In the genomic region with DNA sequence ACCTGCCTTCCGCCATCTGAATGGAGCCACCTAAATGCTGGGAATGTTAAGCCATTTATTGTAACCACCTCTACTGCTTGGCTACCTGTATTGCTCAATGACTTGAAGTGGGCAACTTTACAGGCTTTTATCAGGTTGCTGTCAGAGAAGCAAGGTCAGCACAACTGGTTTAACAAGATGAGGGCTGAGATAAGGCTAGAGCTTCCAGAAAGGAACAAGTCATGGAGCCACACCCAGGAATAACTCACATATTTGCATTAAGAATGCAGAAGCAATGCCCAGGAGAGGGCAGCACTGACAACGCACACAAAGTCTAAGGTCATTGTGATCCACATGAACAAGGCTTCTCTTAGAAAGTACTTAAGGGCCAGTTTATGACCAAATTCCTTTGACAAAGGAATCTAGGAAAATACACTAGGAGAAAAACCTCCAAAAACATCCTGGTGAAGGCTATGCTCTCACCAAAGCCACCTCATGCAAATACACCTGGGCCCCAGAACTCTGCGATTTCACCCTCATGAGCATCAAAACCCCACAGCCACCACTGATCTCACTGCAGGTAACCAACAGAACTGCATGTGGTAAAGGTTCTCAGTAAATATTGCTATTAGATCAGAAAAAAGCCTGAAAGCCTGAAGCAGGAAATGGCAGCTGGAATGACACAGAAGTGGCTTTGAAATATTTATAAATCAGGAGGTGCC, we compare ENCODE assay signal across 9 cellular contexts. TPM values are rescaled to one million over a fixed set of nuclear protein-coding genes. Genes with fewer than 3 reads are reported as not detected.
DNase-seq lines count a peak whose midpoint lies in the region; ATAC-seq, FAIRE-seq and TF ChIP-seq lines count a peak whose summit lies in the region.
"Had no signal": no experiment of that assay in that cellular context is flagged by ENCODE, and none has a peak within 500 bp of the region (broad histone marks: within the 10 kb centered on the region; RNA-seq: fewer than 3 reads in every experiment).

No MANE protein-coding gene starts in this region.

- H3K79me2 ChIP-seq in DND-41 (ENCODE audit: insufficient read depth, low read length), result peaks cover 98% of the 10 kb centered on the region
- no peaks in the 10 kb centered on the region; a peak in 1 of 4 replicates for H3K79me2 ChIP-seq in H1 (ENCODE audit: control insufficient read depth in 1 of 2, insufficient read depth in 2 of 2, low read length in 2 of 2)

- WGBS in H1 (ENCODE audit: extremely low coverage in 1 of 2, insufficient coverage in 1 of 2, insufficient read length in 1 of 2, insufficient replicate concordance in 2 of 2, low coverage in 1 of 2, low lambda C conversion rate in 2 of 2, missing lambda C conversion rate in 1 of 2), 2 experiments, result 77% methylated on average over 3 of the region's 3 CpGs; no CpG with 5 or more reads in 1 of the 2 experiments

- H4K20me1 ChIP-seq in DND-41 (ENCODE audit: insufficient read depth, low read length) (peaks cover 9% of the 10 kb centered on the region; the same call in 1 of the 2 replicates), H1 (replicated peaks in 1 of 2; ENCODE audit: control insufficient read depth in 1 of 2, insufficient read depth in 2 of 2, low read length in 2 of 2) (no peaks in the 10 kb centered on the region)

- H3K9ac ChIP-seq in DND-41 (ENCODE audit: low read depth, low read length) (no peak overlapping the region), H1 (replicated peaks in 1 of 4; ENCODE audit: extremely low read depth in 1 of 4, low read depth in 3 of 4, low read length in 3 of 4) (no peak overlapping the region)

- H3K79me1 ChIP-seq in H1 (ENCODE audit: low read depth, low read length), result no peaks in the 10 kb centered on the region

- H3K36me3 ChIP-seq in DND-41 (ENCODE audit: insufficient read depth, low read length), result peaks cover 26% of the 10 kb centered on the region
- H3K36me3 ChIP-seq in H1 (ENCODE audit: control insufficient read depth in 2 of 4, insufficient read depth in 4 of 4, low read length in 3 of 4), result no peaks in the 10 kb centered on the region
- H3K36me3 ChIP-seq: thoracic aorta had no signal

- H3K4me2 ChIP-seq in DND-41 (ENCODE audit: insufficient read depth, low read length), result no peak overlapping the region; the same call in 1 of the 2 replicates
- no peak overlapping the region for H3K4me2 ChIP-seq in H1 (ENCODE audit: insufficient read depth in 1 of 2, low read depth in 2 of 2, low read length in 2 of 2)

- ATAC-seq in DND-41 (ENCODE audit: insufficient read depth, low read depth) (peak; percentile 78), GM19468 (IDR thresholded peaks at IDR 0.05; ENCODE audit: extremely low read depth, unreplicated experiment) (peak; percentile 37), SK-N-SH treated with all-trans-retinoic acid at 6 μM for 48 hours (peak; percentile 93)

- H2BK12ac ChIP-seq in H1 (ENCODE audit: low read depth, low read length), result no peak overlapping the region

- CTCF ChIA-PET in H1 (lab: Charles Lee; ENCODE audit: partially characterized antibody), result interaction anchor here (0.9 to 1.5 kb wide), 6 partner anchors 9 to 43 kb away, joined by 3 to 5 read pairs (median 4); a partner anchor contains a TSS

- no peak overlapping the region for H2BK20ac ChIP-seq in H1 (ENCODE audit: low read length)

- H3K23me2 ChIP-seq in H1 (ENCODE audit: low read depth, low read length), result no peaks in the 10 kb centered on the region

- no peak for TF ChIP-seq EP300 in H1 (IDR thresholded peaks at IDR 0.05; ENCODE audit: borderline replicate concordance in 1 of 2, low read depth in 2 of 2, low read length in 2 of 2)

- H4K8ac ChIP-seq in H1 (ENCODE audit: extremely low read depth, insufficient read depth, low read length), result no peak overlapping the region

- no peaks in the 10 kb centered on the region for H3K9me3 ChIP-seq in DND-41 (ENCODE audit: insufficient read depth, low read length, severe bottlenecking)
- no peaks in the 10 kb centered on the region for H3K9me3 ChIP-seq in H1 (ENCODE audit: insufficient read depth in 2 of 2, low read depth in 1 of 2, low read length in 1 of 2)
- H3K9me3 ChIP-seq: thoracic aorta had no signal

- H2BK15ac ChIP-seq in H1 (ENCODE audit: low read length), result no peak overlapping the region

- H3K56ac ChIP-seq in H1 (replicated peaks; ENCODE audit: insufficient read length, low read depth, low read length), result no peak overlapping the region

- no peak overlapping the region for H2BK120ac ChIP-seq in H1 (replicated peaks; ENCODE audit: low read depth, low read length)

- H3K18ac ChIP-seq in H1 (ENCODE audit: extremely low read depth, low read length), result no peak overlapping the region; the same call in 1 of the 2 replicates

- DNase-seq in DND-41 (peak; percentile 37), HK-2 (ENCODE audit: unreplicated experiment) (peak; percentile 36), H1 (ENCODE audit: low read depth in 1 of 2, low spot score in 2 of 2) (peak in 1 of 2 experiments; percentile 43), mucosa of gallbladder (ENCODE audit: low spot score) (peak; percentile 91), T-helper 9 cell (no peak)
- DNase-seq in effector CD8-positive, alpha-beta T cell (lab: John Stamatoyannopoulos, UW), result no peak

- peak; percentile 72 for FAIRE-seq in H1 (lab: Jason Lieb, UNC)

- no peak overlapping the region for H4K5ac ChIP-seq in H1 (ENCODE audit: insufficient read length, low read depth, low read length)

- H2BK5ac ChIP-seq in H1 (ENCODE audit: low read depth, low read length), result no peak overlapping the region

- TF ChIP-seq POLR2A in H1 (IDR thresholded peaks at IDR 0.05; ENCODE audit: control extremely low read depth in 1 of 2, low read depth in 2 of 2, low read length in 2 of 2), result no peak

- H3K23ac ChIP-seq in H1 (ENCODE audit: insufficient read length), result no peak overlapping the region

- H3K14ac ChIP-seq in H1 (ENCODE audit: insufficient read length), result no peak overlapping the region

- no peaks in the 10 kb centered on the region for H3K27me3 ChIP-seq in DND-41 (ENCODE audit: insufficient read depth, low read length, poor library complexity)
- H3K27me3 ChIP-seq in H1 (replicated peaks in 1 of 4; ENCODE audit: control insufficient read depth in 3 of 4, extremely low read depth in 1 of 4, insufficient read depth in 3 of 4, low read length in 3 of 4), result no peaks in the 10 kb centered on the region

- H3K4me3 ChIP-seq in DND-41 (ENCODE audit: low read depth in 1 of 2, low read length in 2 of 2), result no peak overlapping the region
- no peak overlapping the region for H3K4me3 ChIP-seq in H1 (ENCODE audit: extremely low read depth in 1 of 4, insufficient read depth in 2 of 4, low read depth in 3 of 4, low read length in 4 of 4)
- H3K4me3 ChIP-seq: thoracic aorta had no signal

- H3K4ac ChIP-seq in H1 (replicated peaks; ENCODE audit: insufficient read length, low read depth, low read length), result no peak overlapping the region

- no peak overlapping the region for H2AK5ac ChIP-seq in H1 (ENCODE audit: low read depth, low read length)

- peak; percentile 34 to 43; a peak in 3 of 4 replicates for TF ChIP-seq RAD21 in H1 (IDR thresholded peaks at IDR 0.05 in 1 of 2, conservative IDR thresholded peaks at IDR 0.05 in 1 of 2; ENCODE audit: low read depth in 2 of 2, low read length in 2 of 2)

- POLR2A ChIA-PET in H1 (lab: Charles Lee; ENCODE audit: partially characterized antibody), result no interaction called here

- H2AFZ ChIP-seq in DND-41 (ENCODE audit: low read depth, low read length) (no peak overlapping the region), H1 (ENCODE audit: low read length) (no peak overlapping the region)

- peaks cover 37% of the 10 kb centered on the region for H3K4me1 ChIP-seq in DND-41 (ENCODE audit: insufficient read depth, low read length)
- H3K4me1 ChIP-seq in H1 (replicated peaks in 1 of 4; ENCODE audit: control insufficient read depth in 3 of 4, insufficient read depth in 4 of 4, low read length in 3 of 4), result peaks cover 0 to 3% (median 0%) of the 10 kb centered on the region in 4 experiments; a peak in 1 of 7 replicates

- no peak overlapping the region for H4K91ac ChIP-seq in H1 (replicated peaks; ENCODE audit: insufficient read length, low read length)

- H3K27ac ChIP-seq in DND-41 (ENCODE audit: low read length), result peak overlapping the region; percentile 65
- no peak overlapping the region for H3K27ac ChIP-seq in H1 (ENCODE audit: low read depth, low read length)
- H3K27ac ChIP-seq: thoracic aorta had no signal

- TF ChIP-seq CTCF in DND-41 (IDR thresholded peaks at IDR 0.05; ENCODE audit: borderline replicate concordance, extremely low read depth, low read length, poor library complexity, severe bottlenecking) (peak; percentile 48), H1 (IDR thresholded peaks at IDR 0.05; ENCODE audit: control extremely low read depth in 1 of 3, insufficient read depth in 1 of 3, low read depth in 1 of 3, low read length in 3 of 3) (peak in 2 of 3 experiments; percentile 23 to 50; a peak in 2 of 4 replicates)

TF ChIP-seq in H1, 55 proteins besides CTCF, POLR2A, EP300 and RAD21:
- TF ChIP-seq TEAD4 (IDR thresholded peaks at IDR 0.05; ENCODE audit: low read depth, low read length) (peak; percentile 72; the same call in 1 of the 2 replicates), CREB1 (IDR thresholded peaks at IDR 0.05) (no peak)

RNA-seq across cellular contexts. Expression of a gene that starts 15.0 kb away (rescaled TPM):
- 1.4 and 1.5 TPM in 2 replicates for total RNA-seq in H1 (2021; fragmentation: NEBNext Ultra II Directional; extraction: Animal tissue kit (Norgen Biotek cat#: 25700))
- polyA plus RNA-seq in H1 (2011; rRNA removed), result 0.39 and 0.67 TPM in 2 replicates
- 0.39 TPM for polyA plus RNA-seq in H1 (2011; cell fraction: cytosol; rRNA removed)
- polyA plus RNA-seq in H1 (2011; cell fraction: nucleus; rRNA removed), result 1.4 TPM
- 0.74 to 1.3 TPM (median 0.95 TPM) in 4 replicates for polyA plus RNA-seq in H1 (2012, experiment 1 of 2)
- 0.12 TPM for polyA plus RNA-seq in H1 (2012, experiment 2 of 2)
- 1.3 TPM for polyA plus RNA-seq in H1 (2013, experiment 1 of 2)
- polyA plus RNA-seq in H1 (2013, experiment 2 of 2), result 1.3 TPM
- polyA minus RNA-seq in H1 (2011; rRNA and poly(A)+ RNA removed), result 2.3 and 3.1 TPM in 2 replicates
- polyA minus RNA-seq in H1 (2011; cell fraction: cytosol; rRNA and poly(A)+ RNA removed), result 0.59 TPM
- 5.3 TPM for polyA minus RNA-seq in H1 (2011; cell fraction: nucleus; rRNA and poly(A)+ RNA removed)
- total RNA-seq in mucosa of gallbladder, result 11.9 TPM

RNA-seq across cellular contexts. Expression of a gene that starts 15.5 kb away (rescaled TPM):
- total RNA-seq in H1 (2021; fragmentation: NEBNext Ultra II Directional; extraction: Animal tissue kit (Norgen Biotek cat#: 25700)), result 27.2 and 29.4 TPM in 2 replicates
- 21.8 and 30.2 TPM in 2 replicates for polyA plus RNA-seq in H1 (2011; rRNA removed)
- polyA plus RNA-seq in H1 (2011; cell fraction: cytosol; rRNA removed), result 30.4 TPM
- 14.6 TPM for polyA plus RNA-seq in H1 (2011; cell fraction: nucleus; rRNA removed)
- 24.3 to 30.8 TPM (median 26.6 TPM) in 4 replicates for polyA plus RNA-seq in H1 (2012, experiment 1 of 2)
- 4.2 TPM for polyA plus RNA-seq in H1 (2012, experiment 2 of 2)
- polyA plus RNA-seq in H1 (2013, experiment 1 of 2), result 14.9 TPM
- polyA plus RNA-seq in H1 (2013, experiment 2 of 2), result 14.6 TPM
- 30.6 and 33.5 TPM in 2 replicates for polyA minus RNA-seq in H1 (2011; rRNA and poly(A)+ RNA removed)
- 15.5 TPM for polyA minus RNA-seq in H1 (2011; cell fraction: cytosol; rRNA and poly(A)+ RNA removed)
- polyA minus RNA-seq in H1 (2011; cell fraction: nucleus; rRNA and poly(A)+ RNA removed), result 17.3 TPM
- 42.2 TPM for total RNA-seq in mucosa of gallbladder

Comparison
In these comparisons a context has a peak if more than half of its experiments do, and no peak if none do; other contexts are left out.
1. ATAC-seq: peak in every context shown above with its lines; median percentile 93 in SK-N-SH treated with all-trans-retinoic acid at 6 μM for 48 hours; 78 in DND-41; 37 in GM19468.
2. DNase-seq: peak in DND-41 (single experiment), HK-2 (single experiment) and mucosa of gallbladder (single experiment); none in T-helper 9 cell (single experiment) and effector CD8-positive, alpha-beta T cell (single experiment).